ENCODE assay signal across 9 cellular contexts in the genomic region with DNA sequence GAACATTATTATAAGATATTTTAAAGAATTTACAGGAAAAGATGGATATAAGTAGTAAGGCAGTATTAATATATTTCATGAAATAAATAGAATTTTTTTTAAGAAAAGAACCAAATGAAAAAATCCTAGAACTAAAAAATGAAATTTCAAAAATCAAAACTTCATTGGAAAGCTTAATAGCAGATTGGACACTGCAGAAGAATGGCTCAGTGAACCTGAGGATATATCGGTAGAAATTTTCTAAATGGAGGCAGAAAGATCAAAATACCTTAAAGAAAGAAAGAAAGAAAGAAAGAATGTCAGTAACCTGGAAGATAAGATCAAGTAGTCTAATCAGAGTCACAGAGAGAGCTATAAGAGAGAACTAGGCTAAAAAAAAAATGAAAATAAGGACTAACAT.
"Had no signal": no experiment of that assay in that cellular context is flagged by ENCODE, and none has a peak within 500 bp of the region (broad histone marks: within the 10 kb centered on the region; RNA-seq: fewer than 3 reads in every experiment).

No MANE protein-coding gene starts in this region.

- H3K4me3 ChIP-seq: GM23338 had no signal

- H3K27ac ChIP-seq: HL-60 had no signal

- DNase-seq: H9, HCEC 1CT, HFFc6, IMR-90, KBM-7 had no signal

- ATAC-seq: GM23338 had no signal

- H3K4me2 ChIP-seq: GM23338 had no signal

- H2AFZ ChIP-seq: GM23338 had no signal

- FAIRE-seq: H1, H54 had no signal
